In genomic region chr22:40432167-40432566, GRCh38 we compare ENCODE assay signal across 22 cellular contexts.
DNase-seq lines count a peak whose midpoint lies in the region; ATAC-seq and TF ChIP-seq lines count a peak whose summit lies in the region.
"Had no signal": no experiment of that assay in that cellular context is flagged by ENCODE, and none has a peak within 500 bp of the region (broad histone marks: within the 10 kb centered on the region; RNA-seq: fewer than 3 reads in every experiment).

No MANE protein-coding gene starts in this region.

- peaks cover 6% of the 10 kb centered on the region for H3K36me3 ChIP-seq in mammary epithelial cell (ENCODE audit: insufficient read depth, low read length)
- peaks cover 82% of the 10 kb centered on the region for H3K36me3 ChIP-seq in OCI-LY7 (ENCODE audit: insufficient read depth, low read length)
- peaks cover 39% of the 10 kb centered on the region for H3K36me3 ChIP-seq in right atrium auricular region

- H3K9me3 ChIP-seq in mammary epithelial cell (replicated peaks; ENCODE audit: insufficient read depth, low read length) (no peaks in the 10 kb centered on the region), OCI-LY7 (ENCODE audit: low read length) (peaks cover 5% of the 10 kb centered on the region; the same call in 1 of the 2 replicates), right atrium auricular region (no peaks in the 10 kb centered on the region)
- H3K9me3 ChIP-seq: psoas muscle had no signal

- BruUV-seq in MCF 10A (replicated peaks; lab: Mats Ljungman, UMichigan) (no TSS peak), mammary epithelial cell (replicated peaks; lab: Mats Ljungman, UMichigan) (no TSS peak), OCI-LY7 (replicated peaks; lab: Mats Ljungman, UMichigan) (no TSS peak)

- POLR2A ChIA-PET in MCF 10A (lab: Yijun Ruan, JAX): interaction anchor here (0.7 to 5.8 kb wide), 6 partner anchors 13 to 219 kb away, joined by 3 to 30 read pairs (median 4); no protein-coding TSS in a partner anchor
- POLR2A ChIA-PET in OCI-LY7 (lab: Charles Lee): interaction anchor here (1.0 to 2.8 kb wide), 2 partner anchors 13 to 16 kb away, joined by 5 to 13 read pairs; no protein-coding TSS in a partner anchor

- H2AFZ ChIP-seq in mammary epithelial cell (ENCODE audit: low read depth, low read length) (no peak overlapping the region), OCI-LY7 (ENCODE audit: low read length) (no peak overlapping the region)

- H3K4me1 ChIP-seq in mammary epithelial cell (ENCODE audit: insufficient read depth, low read length): peaks cover 8% of the 10 kb centered on the region
- H3K4me1 ChIP-seq in OCI-LY7 (ENCODE audit: insufficient read depth, low read length, poor library complexity, severe bottlenecking): peaks cover 58% of the 10 kb centered on the region
- peaks cover 0 to 38% of the 10 kb centered on the region in 2 donors for H3K4me1 ChIP-seq in right atrium auricular region

- H3K27me3 ChIP-seq in mammary epithelial cell (ENCODE audit: insufficient read depth, low read length) (no peaks in the 10 kb centered on the region), right atrium auricular region (no peaks in the 10 kb centered on the region)
- H3K27me3 ChIP-seq: cardiac muscle cell had no signal

- no peak overlapping the region for H3K4me2 ChIP-seq in mammary epithelial cell (ENCODE audit: insufficient read depth, low read depth, low read length)
- H3K4me2 ChIP-seq in OCI-LY7 (ENCODE audit: low read length): 0 out of 2 replicates have a peak overlapping the region, but pooled peaks have one; percentile 57

- H3K4me1 Mint-ChIP-seq in MCF 10A (ENCODE audit: insufficient read depth, unreplicated experiment): peaks cover 15% of the 10 kb centered on the region
- peaks cover 19 to 26% of the 10 kb centered on the region in 2 donors for H3K4me1 Mint-ChIP-seq in effector memory CD8-positive, alpha-beta T cell (ENCODE audit: low read depth in 2 of 2)

- no peak overlapping the region for H3K4me3 Mint-ChIP-seq in MCF 10A (ENCODE audit: unreplicated experiment)
- no peak overlapping the region for H3K4me3 Mint-ChIP-seq in effector memory CD8-positive, alpha-beta T cell
- H3K4me3 Mint-ChIP-seq: activated CD4-positive, alpha-beta T cell treated with anti-CD3 and anti-CD28 coated beads, Interleukin-2, amount 10 ng/mL, durations not matched to agents 7 days and 5 days; activated T-cell treated with anti-CD3 and anti-CD28 coated beads, Interleukin-2, amount 50 U/mL, for 24 hours; endodermal cell had no signal

- H3K36me3 Mint-ChIP-seq in MCF 10A (ENCODE audit: insufficient read depth, unreplicated experiment): peaks cover 56% of the 10 kb centered on the region
- peaks cover 53% of the 10 kb centered on the region for H3K36me3 Mint-ChIP-seq in effector memory CD8-positive, alpha-beta T cell (ENCODE audit: insufficient read depth)

- H3K27ac ChIP-seq in mammary epithelial cell (ENCODE audit: insufficient read depth, low read depth, low read length) (no peak overlapping the region), OCI-LY7 (ENCODE audit: low read depth, low read length, poor library complexity, severe bottlenecking) (peak overlapping the region; percentile 99), right atrium auricular region (no peak overlapping the region)
- H3K27ac ChIP-seq: cardiac muscle cell, psoas muscle had no signal

- dilution Hi-C loops in mammary epithelial cell (cut with HindIII; ENCODE audit: low sequenced_read_pairs): no loop called here

- H3K27me3 Mint-ChIP-seq in MCF 10A (ENCODE audit: insufficient read depth, unreplicated experiment): no peaks in the 10 kb centered on the region
- H3K27me3 Mint-ChIP-seq in effector memory CD8-positive, alpha-beta T cell: no peaks in the 10 kb centered on the region
- H3K27me3 Mint-ChIP-seq: activated CD4-positive, alpha-beta T cell treated with anti-CD3 and anti-CD28 coated beads, Interleukin-2, amount 10 ng/mL, durations not matched to agents 7 days and 5 days; activated T-cell treated with anti-CD3 and anti-CD28 coated beads, Interleukin-2, amount 50 U/mL, for 24 hours had no signal

- TF ChIP-seq CTCF in MCF 10A (IDR thresholded peaks at IDR 0.05; ENCODE audit: unreplicated experiment): no peak
- no peak for TF ChIP-seq CTCF in mammary epithelial cell (conservative IDR thresholded peaks at IDR 0.05 in 1 of 2, IDR thresholded peaks at IDR 0.05 in 1 of 2; ENCODE audit: extremely low read depth in 1 of 2, insufficient read depth in 1 of 2, low read depth in 1 of 2, low read length in 2 of 2)
- TF ChIP-seq CTCF in OCI-LY7 (conservative IDR thresholded peaks at IDR 0.05; ENCODE audit: low read length): no peak
- no peak for TF ChIP-seq CTCF in right atrium auricular region (IDR thresholded peaks at IDR 0.05)

- no peaks in the 10 kb centered on the region for H3K9me3 Mint-ChIP-seq in MCF 10A (ENCODE audit: unreplicated experiment)
- H3K9me3 Mint-ChIP-seq in effector memory CD8-positive, alpha-beta T cell: no peaks in the 10 kb centered on the region
- H3K9me3 Mint-ChIP-seq: activated CD4-positive, alpha-beta T cell treated with anti-CD3 and anti-CD28 coated beads, Interleukin-2, amount 10 ng/mL, durations not matched to agents 7 days and 5 days; activated T-cell treated with anti-CD3 and anti-CD28 coated beads, Interleukin-2, amount 50 U/mL, for 24 hours; endodermal cell had no signal

- DNase-seq in MCF 10A (ENCODE audit: unreplicated experiment) (no peak), mammary epithelial cell (no peak), OCI-LY7 (ENCODE audit: low spot score) (no peak), DMS79 treated with DMSO at 0.1 percent for 48 hours (lab: John Stamatoyannopoulos, UW) (no peak), SKM-1 treated with dmso at 0.1 percent for 144 hours (lab: John Stamatoyannopoulos, UW; ENCODE audit: unreplicated experiment) (no peak), right atrium auricular region (ENCODE audit: low spot score) (no peak), left cardiac atrium (no peak)
- DNase-seq in effector memory CD8-positive, alpha-beta T cell: no peak
- DNase-seq: activated CD4-positive, alpha-beta T cell treated with anti-CD3 and anti-CD28 coated beads, Interleukin-2, amount 10 ng/mL, durations not matched to agents 7 days and 5 days; activated T-cell treated with anti-CD3 and anti-CD28 coated beads, Interleukin-2, amount 50 U/mL, for 24 hours; cortex of kidney; DMS153; endodermal cell; glutamatergic neuron; KG1; left ventricle myocardium superior; NCI-H1694; NCI-H748 treated with DMSO at 0.1 percent for 48 hours; psoas muscle; stimulated activated CD4-positive, alpha-beta T cell treated with anti-CD3 and anti-CD28 coated beads, Interleukin-4, amount 100 ng/mL, for 4 hours had no signal

- H3K9ac ChIP-seq in mammary epithelial cell (ENCODE audit: insufficient read depth, low read length): no peak overlapping the region

- peaks cover 11% of the 10 kb centered on the region for H3K79me2 ChIP-seq in mammary epithelial cell (ENCODE audit: insufficient read depth, low read length)
- peaks cover 27% of the 10 kb centered on the region for H3K79me2 ChIP-seq in OCI-LY7 (ENCODE audit: insufficient read depth, low read depth, low read length)

- H3K9me2 ChIP-seq in OCI-LY7 (ENCODE audit: insufficient read depth, low read length): no peaks in the 10 kb centered on the region

- peak overlapping the region; percentile 42 for H3K27ac Mint-ChIP-seq in MCF 10A (ENCODE audit: low read depth, unreplicated experiment)
- H3K27ac Mint-ChIP-seq in effector memory CD8-positive, alpha-beta T cell: peak overlapping the region; percentile 23 to 78
- H3K27ac Mint-ChIP-seq: endodermal cell had no signal

- in situ Hi-C loops in mammary epithelial cell (cut with MboI; ENCODE audit: low sequenced_read_pairs in 2 of 2): loop anchor here (10.0 to 25.0 kb wide), 2 partner anchors 213 to 330 kb away; no protein-coding TSS in a partner anchor

- no peak for ATAC-seq in effector memory CD8-positive, alpha-beta T cell (replicated peaks)
- no peak for ATAC-seq in left cardiac atrium
- ATAC-seq: HCT116, left ventricle myocardium superior, psoas muscle had no signal

- H4K20me1 ChIP-seq in mammary epithelial cell (ENCODE audit: insufficient read depth, low read length) (no peaks in the 10 kb centered on the region), OCI-LY7 (ENCODE audit: insufficient read depth, low read length) (no peaks in the 10 kb centered on the region)

- H3K4me3 ChIP-seq in mammary epithelial cell (replicated peaks in 1 of 3; ENCODE audit: insufficient read depth in 1 of 3, low read depth in 2 of 3, low read length in 3 of 3) (no peak overlapping the region), OCI-LY7 (ENCODE audit: low read depth, low read length, poor library complexity, severe bottlenecking) (no peak overlapping the region), right atrium auricular region (no peak overlapping the region)
- H3K4me3 ChIP-seq: cardiac muscle cell, psoas muscle had no signal

- intact Hi-C loops in MCF 10A (cut with micrococcal nuclease) (loop anchor here (10.0 kb wide), 1 partner anchor 323 kb away; no protein-coding TSS in a partner anchor), mammary epithelial cell (cut with micrococcal nuclease) (no loop called here), OCI-LY7 (cut with micrococcal nuclease; ENCODE audit: unreplicated experiment) (no loop called here), left cardiac atrium (cut with DNase I) (loop anchor here in 1 of 2 donors (10.0 kb wide), 1 partner anchor 113 kb away; no protein-coding TSS in a partner anchor)

- 88% methylated on average over 5 of the region's 5 CpGs for WGBS in mammary epithelial cell (ENCODE audit: low coverage, missing lambda C conversion rate)

- CTCF ChIA-PET in MCF 10A (lab: Yijun Ruan, JAX): interaction anchor here (0.6 to 12.1 kb wide), 2 partner anchors 57 to 217 kb away, joined by 3 to 220 read pairs; no protein-coding TSS in a partner anchor
- CTCF ChIA-PET in mammary epithelial cell (lab: Charles Lee; ENCODE audit: low non-redundant PET): no interaction called here
- CTCF ChIA-PET in OCI-LY7 (lab: Charles Lee; ENCODE audit: unreplicated experiment): interaction anchor here (0.9 to 1.1 kb wide), 2 partner anchors 17 to 26 kb away, joined by 3 read pairs; no protein-coding TSS in a partner anchor
